In genomic region chr9:135989722-135990467, GRCh38 we compare ENCODE assay signal across 10 cellular contexts. TPM values are rescaled to one million over a fixed set of nuclear protein-coding genes. Genes with fewer than 3 reads are reported as not detected.
DNase-seq lines count a peak whose midpoint lies in the region; ATAC-seq and TF ChIP-seq lines count a peak whose summit lies in the region.
"Had no signal": no experiment of that assay in that cellular context is flagged by ENCODE, and none has a peak within 500 bp of the region (broad histone marks: within the 10 kb centered on the region; RNA-seq: fewer than 3 reads in every experiment).

No MANE protein-coding gene starts in this region.

- no peaks in the 10 kb centered on the region for H3K79me2 ChIP-seq in hepatocyte

- 86 to 90% methylated on average over 20 to 36 of the region's 36 CpGs for WGBS in endodermal cell (ENCODE audit: insufficient coverage in 1 of 2, insufficient read length in 1 of 2), 2 experiments
- WGBS in hepatocyte (ENCODE audit: low lambda C conversion rate, missing lambda C conversion rate), result 90% methylated on average over 20 of the region's 36 CpGs

- H3K4me2 ChIP-seq in hepatocyte, result no peak overlapping the region

- no peaks in the 10 kb centered on the region for H3K36me3 Mint-ChIP-seq in endodermal cell (ENCODE audit: low read depth)

- H3K9me3 Mint-ChIP-seq in endodermal cell, result no peaks in the 10 kb centered on the region

- TF ChIP-seq CTCF in endodermal cell (conservative IDR thresholded peaks at IDR 0.05) (no peak), hepatocyte (IDR thresholded peaks at IDR 0.05; ENCODE audit: poor library complexity) (no peak)

- H3K9me3 ChIP-seq in endodermal cell (ENCODE audit: control insufficient read depth, low read length), result no peaks in the 10 kb centered on the region
- H3K9me3 ChIP-seq in hepatocyte (ENCODE audit: low read depth), result no peaks in the 10 kb centered on the region

- no peak overlapping the region for H2AFZ ChIP-seq in hepatocyte

- H3K4me3 ChIP-seq in endodermal cell (ENCODE audit: low read length) (no peak overlapping the region), hepatocyte (no peak overlapping the region)

- no peaks in the 10 kb centered on the region for H3K36me3 ChIP-seq in endodermal cell (ENCODE audit: control insufficient read depth, insufficient read depth, low read length)
- H3K36me3 ChIP-seq in hepatocyte (replicated peaks; ENCODE audit: insufficient read depth, low read depth), result no peaks in the 10 kb centered on the region

- peaks cover 5% of the 10 kb centered on the region for H3K4me1 ChIP-seq in endodermal cell (ENCODE audit: control insufficient read depth, insufficient read depth, low read length)
- peaks cover 28% of the 10 kb centered on the region for H3K4me1 ChIP-seq in hepatocyte (ENCODE audit: insufficient read depth)

- H3K27ac ChIP-seq in endodermal cell (ENCODE audit: low read depth, low read length) (peak overlapping the region; percentile 44), substantia nigra (ENCODE audit: low read depth, low read length, poor library complexity, severe bottlenecking) (peak overlapping the region; percentile 42), hepatocyte (no peak overlapping the region)

- H3K9me2 ChIP-seq in hepatocyte (replicated peaks; ENCODE audit: insufficient read depth), result no peaks in the 10 kb centered on the region

- no peak overlapping the region for H3K4me3 Mint-ChIP-seq in endodermal cell

- peaks cover 7% of the 10 kb centered on the region for H3K4me1 Mint-ChIP-seq in endodermal cell

- no peaks in the 10 kb centered on the region for H4K20me1 ChIP-seq in hepatocyte (ENCODE audit: insufficient read depth, poor library complexity, severe bottlenecking)

- peak; percentile 69 for DNase-seq in activated CD8-positive, alpha-beta memory T cell treated with anti-CD3 and anti-CD28 coated beads for 24 hours
- DNase-seq in activated CD8-positive, alpha-beta memory T cell treated with anti-CD3 and anti-CD28 coated beads, Interleukin-2, amount 50 U/mL, for 4 hours, result no peak
- DNase-seq in T-helper 9 cell, result peak; percentile 15
- no peak for DNase-seq in endodermal cell
- DNase-seq in substantia nigra (lab: John Stamatoyannopoulos, UW), result peak in 33 of 49 donors; percentile 9 to 85 (median 47)
- DNase-seq in hepatocyte (ENCODE audit: low spot score), result no peak
- DNase-seq: activated CD8-positive, alpha-beta memory T cell treated with anti-CD3 and anti-CD28 coated beads, Interleukin-2, amount 50 U/mL, for 48 hours; AML-193 had no signal

- no peak overlapping the region for H3K9ac ChIP-seq in endodermal cell (ENCODE audit: extremely low read depth, low read length, poor library complexity, severe bottlenecking)

- H3K27ac Mint-ChIP-seq in endodermal cell, result no peak overlapping the region

- ATAC-seq in GM21515 (IDR thresholded peaks at IDR 0.05; ENCODE audit: unreplicated experiment) (no peak), GM21447 (IDR thresholded peaks at IDR 0.05; ENCODE audit: unreplicated experiment) (no peak)

- no peaks in the 10 kb centered on the region for H3K27me3 Mint-ChIP-seq in endodermal cell (ENCODE audit: insufficient read depth)

- H3K27me3 ChIP-seq in endodermal cell (ENCODE audit: control insufficient read depth, insufficient read depth, low read length, poor library complexity, severe bottlenecking) (no peaks in the 10 kb centered on the region), hepatocyte (no peaks in the 10 kb centered on the region)

RNA-seq across cellular contexts. Expression of gene UBAC1, which starts 28.7 kb away (rescaled TPM):
- total RNA-seq in endodermal cell, result 10 to 100 TPM; 47.9 to 48.4 TPM
- 43.3 TPM for polyA plus RNA-seq in endodermal cell (2013, experiment 1 of 2)
- 38.8 TPM for polyA plus RNA-seq in endodermal cell (2013, experiment 2 of 2)
- total RNA-seq in hepatocyte, result 33.6 and 36.4 TPM in 2 replicates
- 35.2 and 42.5 TPM in 2 replicates for polyA plus RNA-seq in hepatocyte

Comparison
In these comparisons a context has a peak if more than half of its experiments do, and no peak if none do; other contexts are left out.
1. DNase-seq: peak in activated CD8-positive, alpha-beta memory T cell treated with anti-CD3 and anti-CD28 coated beads for 24 hours (single experiment), T-helper 9 cell (single experiment) and substantia nigra (33 of 49); none in activated CD8-positive, alpha-beta memory T cell treated with anti-CD3 and anti-CD28 coated beads, Interleukin-2, amount 50 U/mL, for 4 hours (single experiment), endodermal cell (single experiment) and hepatocyte (single experiment).